Comparison of ENCODE assay signal across 23 cellular contexts in genomic region chr14:71751264-71751663, GRCh38.
A peak's percentile ranks its signal among the peaks of the same experiment; 100 is the strongest.
DNase-seq lines count a peak whose midpoint lies in the region; ATAC-seq lines count a peak whose summit lies in the region.
"Had no signal": no experiment of that assay in that cellular context is flagged by ENCODE, and none has a peak within 500 bp of the region (broad histone marks: within the 10 kb centered on the region; RNA-seq: fewer than 3 reads in every experiment).

No MANE protein-coding gene starts in this region.

- POLR2A ChIA-PET in activated CD4-positive, alpha-beta memory T cell treated with anti-CD3 and anti-CD28 coated beads for 36 hours (lab: Charles Lee): no interaction called here
- POLR2A ChIA-PET in naive thymus-derived CD4-positive, alpha-beta T cell (lab: Charles Lee): interaction anchor here (1.0 kb wide), 1 partner anchor 430 kb away, joined by 3 read pairs; no protein-coding TSS in a partner anchor

- H3K4me1 Mint-ChIP-seq in activated CD4-positive, alpha-beta memory T cell treated with anti-CD3 and anti-CD28 coated beads for 36 hours (ENCODE audit: low read depth): no peaks in the 10 kb centered on the region
- peaks cover 0 to 18% (median 0%) of the 10 kb centered on the region in 7 donors for H3K4me1 Mint-ChIP-seq in naive thymus-derived CD4-positive, alpha-beta T cell
- H3K4me1 Mint-ChIP-seq: activated naive CD4-positive, alpha-beta T cell treated with anti-CD3 and anti-CD28 coated beads, Interleukin-2, amount 10 ng/mL, durations not matched to agents 7 days and 5 days had no signal

- CTCF ChIA-PET in activated CD4-positive, alpha-beta memory T cell treated with anti-CD3 and anti-CD28 coated beads for 36 hours (lab: Charles Lee): interaction anchor here (1.5 to 8.9 kb wide), 2 partner anchors 103 to 613 kb away, joined by 3 to 132 read pairs; no protein-coding TSS in a partner anchor
- CTCF ChIA-PET in naive thymus-derived CD4-positive, alpha-beta T cell (lab: Charles Lee): interaction anchor here (0.5 to 3.7 kb wide), 3 partner anchors 95 to 614 kb away, joined by 3 to 70 read pairs (median 3); no protein-coding TSS in a partner anchor

- H3K27me3 ChIP-seq in naive thymus-derived CD4-positive, alpha-beta T cell (ENCODE audit: control insufficient read depth in 2 of 2, insufficient read depth in 2 of 2, low read length in 2 of 2): no peaks in the 10 kb centered on the region
- H3K27me3 ChIP-seq: esophagus muscularis mucosa, tibial artery had no signal

- H3K9me3 Mint-ChIP-seq in activated CD4-positive, alpha-beta memory T cell treated with anti-CD3 and anti-CD28 coated beads for 36 hours: peaks cover 18% of the 10 kb centered on the region
- peaks cover 0 to 18% (median 11%) of the 10 kb centered on the region in 11 donors for H3K9me3 Mint-ChIP-seq in naive thymus-derived CD4-positive, alpha-beta T cell

- H3K27ac ChIP-seq in naive thymus-derived CD4-positive, alpha-beta T cell (ENCODE audit: low read depth, low read length): no peak overlapping the region
- H3K27ac ChIP-seq: esophagus muscularis mucosa, tibial artery had no signal

- peak; percentile 31 for ATAC-seq in naive thymus-derived CD4-positive, alpha-beta T cell
- no peak for ATAC-seq in GM21515 (IDR thresholded peaks at IDR 0.05; ENCODE audit: unreplicated experiment)
- ATAC-seq: GM12878, left colon had no signal

- H3K27ac Mint-ChIP-seq in activated CD4-positive, alpha-beta memory T cell treated with anti-CD3 and anti-CD28 coated beads for 36 hours: no peak overlapping the region
- H3K27ac Mint-ChIP-seq in naive thymus-derived CD4-positive, alpha-beta T cell: no peak overlapping the region
- H3K27ac Mint-ChIP-seq: activated naive CD4-positive, alpha-beta T cell treated with anti-CD3 and anti-CD28 coated beads, Interleukin-2, amount 10 ng/mL, durations not matched to agents 7 days and 5 days; CD4-positive, alpha-beta T cell had no signal

- peaks cover 3% of the 10 kb centered on the region for H3K27me3 Mint-ChIP-seq in activated CD4-positive, alpha-beta memory T cell treated with anti-CD3 and anti-CD28 coated beads for 36 hours
- H3K27me3 Mint-ChIP-seq in naive thymus-derived CD4-positive, alpha-beta T cell: peaks cover 0 to 2% (median 0%) of the 10 kb centered on the region in 5 donors

- H3K9me3 ChIP-seq in naive thymus-derived CD4-positive, alpha-beta T cell (ENCODE audit: control insufficient read depth in 2 of 3, low read length in 3 of 3): peaks cover 0 to 6% (median 0%) of the 10 kb centered on the region in 3 experiments

- H3K36me3 ChIP-seq in naive thymus-derived CD4-positive, alpha-beta T cell (ENCODE audit: control insufficient read depth in 2 of 3, insufficient read depth in 3 of 3, low read length in 3 of 3): no peaks in the 10 kb centered on the region
- H3K36me3 ChIP-seq: esophagus muscularis mucosa had no signal

- peaks cover 11% of the 10 kb centered on the region for H3K36me3 Mint-ChIP-seq in activated CD4-positive, alpha-beta memory T cell treated with anti-CD3 and anti-CD28 coated beads for 36 hours
- peaks cover 0 to 12% (median 3%) of the 10 kb centered on the region in 5 donors for H3K36me3 Mint-ChIP-seq in naive thymus-derived CD4-positive, alpha-beta T cell

- intact Hi-C loops in activated CD4-positive, alpha-beta memory T cell treated with anti-CD3 and anti-CD28 coated beads for 36 hours (cut with micrococcal nuclease): loop anchor here (5.0 kb wide), 1 partner anchor 429 kb away; the partner anchor contains the start of gene SIPA1L1
- intact Hi-C loops in naive thymus-derived CD4-positive, alpha-beta T cell (cut with micrococcal nuclease): loop anchor here (5.0 kb wide), 2 partner anchors 349 to 704 kb away; no protein-coding TSS in a partner anchor

- no peak overlapping the region for H3K4me3 Mint-ChIP-seq in activated CD4-positive, alpha-beta memory T cell treated with anti-CD3 and anti-CD28 coated beads for 36 hours
- H3K4me3 Mint-ChIP-seq in naive thymus-derived CD4-positive, alpha-beta T cell: no peak overlapping the region
- H3K4me3 Mint-ChIP-seq: activated naive CD4-positive, alpha-beta T cell treated with anti-CD3 and anti-CD28 coated beads, Interleukin-2, amount 10 ng/mL, durations not matched to agents 7 days and 5 days; CD4-positive, alpha-beta T cell; nephron progenitor cell had no signal

- DNase-seq in EH (ENCODE audit: low read depth) (peak; percentile 39), LHCN-M2 (ENCODE audit: low read depth) (peak; percentile 63), LoVo (ENCODE audit: low spot score) (no peak), activated gamma-delta T cell treated with Interleukin-2 at 50 U/mL for 16 hours (no peak)
- DNase-seq in activated CD4-positive, alpha-beta memory T cell treated with anti-CD3 and anti-CD28 coated beads for 36 hours: peak; percentile 16
- DNase-seq in naive thymus-derived CD4-positive, alpha-beta T cell: no peak
- DNase-seq: activated CD4-positive, alpha-beta T cell treated with anti-CD3 and anti-CD28 coated beads for 4 hours; activated naive CD4-positive, alpha-beta T cell treated with anti-CD3 and anti-CD28 coated beads, Interleukin-2, amount 10 ng/mL, durations not matched to agents 7 days and 5 days; CD4-positive, alpha-beta T cell; effector CD4-positive, alpha-beta T cell; KBM-7; left colon; midbrain; NCI-H1092; NCI-H2081; NCI-H446; nephron progenitor cell; stimulated activated CD4-positive, alpha-beta T cell treated with anti-CD3 and anti-CD28 coated beads, Interleukin-2, amount 100 ng/mL, for 24 hours; stimulated activated naive CD4-positive, alpha-beta T cell treated with Interleukin-2 at 50 U/mL for 16 hours; tibial artery had no signal

- no peak overlapping the region for H3K4me3 ChIP-seq in naive thymus-derived CD4-positive, alpha-beta T cell (ENCODE audit: low read length)
- H3K4me3 ChIP-seq: esophagus muscularis mucosa, GM12878, tibial artery had no signal

- H3K4me1 ChIP-seq in naive thymus-derived CD4-positive, alpha-beta T cell (ENCODE audit: control insufficient read depth in 2 of 2, insufficient read depth in 2 of 2, low read length in 2 of 2): no peaks in the 10 kb centered on the region

Comparison
In these comparisons a context has a peak if more than half of its experiments do, and no peak if none do; other contexts are left out.
1. DNase-seq: peak in EH (single experiment), LHCN-M2 (single experiment) and activated CD4-positive, alpha-beta memory T cell treated with anti-CD3 and anti-CD28 coated beads for 36 hours (single experiment); none in naive thymus-derived CD4-positive, alpha-beta T cell (0 of 9), LoVo (single experiment) and activated gamma-delta T cell treated with Interleukin-2 at 50 U/mL for 16 hours (single experiment).